Comparison of ENCODE assay signal across 15 cellular contexts in the genomic region with DNA sequence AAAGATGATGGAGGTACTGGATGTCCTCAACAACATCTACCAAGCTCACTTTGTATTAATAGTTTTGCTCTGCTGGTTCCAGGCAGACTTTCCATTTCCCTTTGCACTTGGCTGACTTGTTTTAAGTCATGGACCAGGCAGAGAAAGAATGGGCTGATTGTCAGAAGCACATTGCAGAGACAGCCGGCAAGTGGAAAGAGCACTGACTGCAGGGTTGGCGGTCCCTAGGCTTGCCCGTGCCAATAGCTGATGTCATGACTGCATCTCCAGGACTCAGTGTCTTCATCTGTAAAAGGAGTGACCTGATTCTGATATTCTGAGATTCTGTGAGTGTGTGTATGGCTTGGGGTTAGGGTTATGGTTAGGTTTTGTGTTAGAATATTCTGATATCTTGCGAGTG. TPM values are rescaled to one million over a fixed set of nuclear protein-coding genes. Genes with fewer than 3 reads are reported as not detected.
DNase-seq lines count a peak whose midpoint lies in the region; ATAC-seq and TF ChIP-seq lines count a peak whose summit lies in the region.
"Had no signal": no experiment of that assay in that cellular context is flagged by ENCODE, and none has a peak within 500 bp of the region (broad histone marks: within the 10 kb centered on the region; RNA-seq: fewer than 3 reads in every experiment).

No MANE protein-coding gene starts in this region.

- DNase-seq in activated CD8-positive, alpha-beta memory T cell treated with anti-CD3 and anti-CD28 coated beads for 24 hours, result peak; percentile 9
- DNase-seq in activated CD8-positive, alpha-beta memory T cell treated with anti-CD3 and anti-CD28 coated beads, Interleukin-2, amount 50 U/mL, for 4 hours, result no peak
- DNase-seq in left cardiac atrium, result peak; percentile 64
- peak; percentile 66 for DNase-seq in pons (ENCODE audit: low spot score)
- DNase-seq in stimulated activated CD4-positive, alpha-beta T cell treated with anti-CD3 and anti-CD28 coated beads, Interleukin-4, amount 100 ng/mL, for 1 hour, result no peak
- no peak for DNase-seq in GM10266 (ENCODE audit: extremely low spot score)
- DNase-seq: H9, IMR-90, Kasumi-1, NCI-H1105 treated with DMSO at 0.1 percent for 48 hours, NCI-H187 treated with DMSO at 0.1 percent for 48 hours, SHP77 had no signal

- TF ChIP-seq CTCF in GM10266 (IDR thresholded peaks at IDR 0.05; ENCODE audit: control insufficient read depth, insufficient read depth, low read depth, missing control alignments), result no peak

- ATAC-seq in left cardiac atrium, result peak; percentile 58 to 76
- no peak for ATAC-seq in HG02840 (IDR thresholded peaks at IDR 0.05; ENCODE audit: low FRiP score, unreplicated experiment)
- no peak for ATAC-seq in GM18867 (IDR thresholded peaks at IDR 0.05; ENCODE audit: unreplicated experiment)
- ATAC-seq: Panc1 had no signal

- intact Hi-C loops in left cardiac atrium (cut with DNase I), result no loop called here

RNA-seq across cellular contexts. Expression of gene NNMT, which starts 20.9 kb away (rescaled TPM):
- 100 to 1,000 TPM; 119 to 298 TPM for total RNA-seq in left cardiac atrium
- total RNA-seq: H9 had no signal

Comparison
In these comparisons a context has a peak if more than half of its experiments do, and no peak if none do; other contexts are left out.
1. DNase-seq: peak in activated CD8-positive, alpha-beta memory T cell treated with anti-CD3 and anti-CD28 coated beads for 24 hours (single experiment), left cardiac atrium (single experiment) and pons (single experiment); none in activated CD8-positive, alpha-beta memory T cell treated with anti-CD3 and anti-CD28 coated beads, Interleukin-2, amount 50 U/mL, for 4 hours (single experiment), stimulated activated CD4-positive, alpha-beta T cell treated with anti-CD3 and anti-CD28 coated beads, Interleukin-4, amount 100 ng/mL, for 1 hour (single experiment) and GM10266 (single experiment).
2. ATAC-seq: peak in left cardiac atrium (2 of 2); none in HG02840 (single experiment) and GM18867 (single experiment).